22 cellular contexts compared by ENCODE assay signal in genomic region chr14:51836417-51836816, GRCh38.
"Had no signal": no experiment of that assay in that cellular context is flagged by ENCODE, and none has a peak within 500 bp of the region (broad histone marks: within the 10 kb centered on the region; RNA-seq: fewer than 3 reads in every experiment).

No MANE protein-coding gene starts in this region.

- H3K79me2 ChIP-seq: hepatocyte had no signal

- H3K4me2 ChIP-seq: hepatocyte, smooth muscle cell had no signal

- H3K4me3 Mint-ChIP-seq: naive B cell, nephron, type B pancreatic cell had no signal

- H3K9me3 Mint-ChIP-seq: nephron, type B pancreatic cell had no signal

- H3K4me1 Mint-ChIP-seq: nephron had no signal

- H3K4me3 ChIP-seq: dorsolateral prefrontal cortex, hepatocyte, lung, pancreas, smooth muscle cell, suprapubic skin, thyroid gland had no signal

- DNase-seq: dorsolateral prefrontal cortex; effector CD8-positive, alpha-beta T cell; foreskin melanocyte; head of caudate nucleus; kidney; left cardiac atrium; left ventricle myocardium superior; mesendoderm; naive B cell; occipital lobe; pancreas; right cardiac atrium; stimulated activated CD4-positive, alpha-beta T cell treated with anti-CD3 and anti-CD28 coated beads, Interleukin-2, amount 100 ng/mL, for 48 hours; stimulated activated naive CD4-positive, alpha-beta T cell treated with Interleukin-2 at 50 U/mL for 16 hours; thyroid gland had no signal

- H3K36me3 ChIP-seq: pancreas, suprapubic skin, thyroid gland had no signal

- H3K36me3 Mint-ChIP-seq: naive B cell, type B pancreatic cell had no signal

- H3K27ac ChIP-seq: dorsolateral prefrontal cortex, pancreas, suprapubic skin, thyroid gland had no signal

- H3K27me3 Mint-ChIP-seq: naive B cell had no signal

- H3K27me3 ChIP-seq: hepatocyte, pancreas, suprapubic skin, thyroid gland had no signal

- H3K9me3 ChIP-seq: pancreas, suprapubic skin, thyroid gland had no signal

- ATAC-seq: left cardiac atrium, left ventricle myocardium superior, pancreas, right cardiac atrium had no signal

- H2AFZ ChIP-seq: hepatocyte had no signal

- H3K27ac Mint-ChIP-seq: naive B cell, nephron, progenitor cell of endocrine pancreas, type B pancreatic cell had no signal

- H3K4me1 ChIP-seq: pancreas, suprapubic skin, thyroid gland had no signal
